ENCODE assay signal across 1 cellular context in genomic region chr15:58110999-58111717, GRCh38.
A peak's percentile ranks its signal among the peaks of the same experiment; 100 is the strongest.
TF ChIP-seq lines count a peak whose summit lies in the region.

No MANE protein-coding gene starts in this region.

TF ChIP-seq in K562, 482 proteins besides CTCF, POLR2A, EP300 and RAD21 (continued from another document and continues in another):
- TF ChIP-seq CHAMP1 (IDR thresholded peaks at IDR 0.05) (peak; percentile 93), CCAR2 (IDR thresholded peaks at IDR 0.05; ENCODE audit: low read depth, low read length) (no peak), NFRKB (IDR thresholded peaks at IDR 0.05; ENCODE audit: low read depth) (no peak), KLF16 (IDR thresholded peaks at IDR 0.05) (peak; percentile 90), ZNF197 (CRISPR knock-in tag; IDR thresholded peaks at IDR 0.05; ENCODE audit: low read depth) (peak; percentile 86), BMI1 (IDR thresholded peaks at IDR 0.05; ENCODE audit: low read length) (no peak), NCOA2 (IDR thresholded peaks at IDR 0.05; ENCODE audit: partially characterized antibody in 2 of 2) (peak; percentile 78 to 85), ZKSCAN1 (IDR thresholded peaks at IDR 0.05; ENCODE audit: low read depth, low read length) (no peak), ZBTB9 (CRISPR knock-in tag; IDR thresholded peaks at IDR 0.05) (no peak), HEY1 (CRISPR knock-in tag; IDR thresholded peaks at IDR 0.05; ENCODE audit: borderline replicate concordance) (no peak), ZNF695 (CRISPR knock-in tag; IDR thresholded peaks at IDR 0.05) (no peak), THRAP3 (IDR thresholded peaks at IDR 0.05; ENCODE audit: borderline replicate concordance) (no peak), ATF4 (CRISPR knock-in tag; IDR thresholded peaks at IDR 0.05) (no peak), NR0B1 (IDR thresholded peaks at IDR 0.05; ENCODE audit: partially characterized antibody) (no peak), RREB1 (CRISPR knock-in tag; IDR thresholded peaks at IDR 0.05) (no peak), POLR2B (IDR thresholded peaks at IDR 0.05; ENCODE audit: low read depth, partially characterized antibody) (no peak), ZBTB17 (CRISPR knock-in tag; IDR thresholded peaks at IDR 0.05) (no peak), MAFF (IDR thresholded peaks at IDR 0.05; ENCODE audit: low read length) (peak; percentile 96), UBTF (IDR thresholded peaks at IDR 0.05; ENCODE audit: borderline replicate concordance in 1 of 2, low read depth in 2 of 2, low read length in 2 of 2) (no peak), THAP7 (CRISPR knock-in tag; IDR thresholded peaks at IDR 0.05) (no peak), ZNF707 (CRISPR knock-in tag; conservative IDR thresholded peaks at IDR 0.05) (no peak), ZBTB43 (CRISPR knock-in tag; IDR thresholded peaks at IDR 0.05) (no peak), E2F4 (CRISPR knock-in tag; IDR thresholded peaks at IDR 0.05; ENCODE audit: low read depth) (no peak), SMARCC2 (IDR thresholded peaks at IDR 0.05; ENCODE audit: low read depth) (peak; percentile 91), ZKSCAN8 (CRISPR knock-in tag; IDR thresholded peaks at IDR 0.05) (peak; percentile 82), ZFP1 (CRISPR knock-in tag; IDR thresholded peaks at IDR 0.05) (no peak), HMG20A (CRISPR knock-in tag; conservative IDR thresholded peaks at IDR 0.05) (no peak), ZNF384 (IDR thresholded peaks at IDR 0.05; ENCODE audit: low read depth, low read length) (peak; percentile 87), PYGO2 (tag; IDR thresholded peaks at IDR 0.05) (no peak), ZBTB12 (CRISPR knock-in tag; IDR thresholded peaks at IDR 0.05) (no peak), OTX1 (CRISPR knock-in tag; IDR thresholded peaks at IDR 0.05) (0 out of 2 replicates have a peak, but pooled peaks have one; percentile 27), HMGXB4 (CRISPR knock-in tag; IDR thresholded peaks at IDR 0.05) (no peak)
